11 cellular contexts compared by ENCODE assay signal in the genomic region with DNA sequence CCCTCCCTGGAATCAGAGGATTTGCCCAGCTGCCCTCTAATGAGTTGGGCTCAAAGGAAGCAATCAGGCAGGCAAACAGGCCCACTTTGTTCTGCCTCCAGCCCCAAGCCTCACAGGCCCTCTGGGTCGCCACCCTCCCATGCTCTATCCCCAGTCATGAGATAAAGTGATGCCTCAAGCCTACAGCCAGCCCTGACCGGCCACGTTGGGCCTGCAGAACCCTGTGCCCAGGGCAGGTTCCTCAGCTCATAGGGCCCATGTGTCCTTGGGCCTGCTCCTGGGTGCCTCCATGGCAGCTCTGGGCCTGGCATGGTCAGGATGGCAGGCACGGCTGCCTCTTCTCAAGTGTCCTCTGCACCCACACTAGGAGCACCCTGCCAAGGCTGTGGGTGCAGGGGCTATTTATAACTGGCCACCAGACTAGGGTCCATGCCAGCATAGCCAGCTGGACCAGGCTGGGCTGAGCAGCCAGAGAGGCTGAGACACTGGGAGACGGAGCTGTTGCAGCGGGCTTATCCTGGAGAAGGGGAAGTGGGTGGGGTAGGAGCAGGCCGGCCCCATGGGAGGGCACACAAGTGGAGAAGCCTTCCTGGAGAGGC. TPM values are rescaled to one million over a fixed set of nuclear protein-coding genes. Genes with fewer than 3 reads are reported as not detected.
DNase-seq lines count a peak whose midpoint lies in the region; ATAC-seq and TF ChIP-seq lines count a peak whose summit lies in the region.
"Had no signal": no experiment of that assay in that cellular context is flagged by ENCODE, and none has a peak within 500 bp of the region (broad histone marks: within the 10 kb centered on the region; RNA-seq: fewer than 3 reads in every experiment).

No MANE protein-coding gene starts in this region.

- in situ Hi-C loops in HAP-1 (cut with MboI; ENCODE audit: low sequenced_read_pairs), result no loop called here

- no peaks in the 10 kb centered on the region for H3K9me3 ChIP-seq in right cardiac atrium (ENCODE audit: control insufficient read depth, low read length)
- no peaks in the 10 kb centered on the region for H3K9me3 ChIP-seq in skeletal muscle satellite cell (replicated peaks; ENCODE audit: low read length)
- no peaks in the 10 kb centered on the region for H3K9me3 ChIP-seq in HAP-1

- peak overlapping the region; percentile 14 for H3K4me2 ChIP-seq in skeletal muscle satellite cell (ENCODE audit: low read length)

- WGBS in right cardiac atrium, result 21% methylated on average over 7 of the region's 7 CpGs

- no peak for ATAC-seq in activated naive CD8-positive, alpha-beta T cell treated with anti-CD3 and anti-CD28 coated beads, Interleukin-2, amount 50 U/mL, for 24 hours
- ATAC-seq in right cardiac atrium, result peak; percentile 60 to 70

- no peaks in the 10 kb centered on the region for H3K9me3 Mint-ChIP-seq in HFFc6
- H3K9me3 Mint-ChIP-seq in activated naive CD8-positive, alpha-beta T cell treated with anti-CD3 and anti-CD28 coated beads, Interleukin-2, amount 50 U/mL, for 24 hours, result no peaks in the 10 kb centered on the region

- no peaks in the 10 kb centered on the region for H3K27me3 ChIP-seq in right cardiac atrium (ENCODE audit: control insufficient read depth, insufficient read depth)
- no peaks in the 10 kb centered on the region for H3K27me3 ChIP-seq in skeletal muscle satellite cell (ENCODE audit: control insufficient read depth, insufficient read depth, low read length)
- no peaks in the 10 kb centered on the region for H3K27me3 ChIP-seq in HAP-1 (ENCODE audit: low read depth)
- H3K27me3 ChIP-seq: brain microvascular endothelial cell had no signal

- peak overlapping the region; percentile 49; the same call in 1 of the 2 replicates for H3K27ac Mint-ChIP-seq in HFFc6
- peak overlapping the region; percentile 15 for H3K27ac Mint-ChIP-seq in activated naive CD8-positive, alpha-beta T cell treated with anti-CD3 and anti-CD28 coated beads, Interleukin-2, amount 50 U/mL, for 24 hours

- H3K4me1 ChIP-seq in right cardiac atrium (ENCODE audit: control insufficient read depth, insufficient read depth, low read length), result peaks cover 48% of the 10 kb centered on the region
- peaks cover 17% of the 10 kb centered on the region for H3K4me1 ChIP-seq in skeletal muscle satellite cell (ENCODE audit: control insufficient read depth, insufficient read depth, low read length)
- no peaks in the 10 kb centered on the region for H3K4me1 ChIP-seq in HAP-1

- no peak for TF ChIP-seq CTCF in HFFc6 (IDR thresholded peaks at IDR 0.05)
- TF ChIP-seq CTCF in foreskin fibroblast (IDR thresholded peaks at IDR 0.05; ENCODE audit: low read depth, low read length), result no peak

- peaks cover 51% of the 10 kb centered on the region for H3K4me1 Mint-ChIP-seq in HFFc6 (ENCODE audit: low read depth)
- H3K4me1 Mint-ChIP-seq in activated naive CD8-positive, alpha-beta T cell treated with anti-CD3 and anti-CD28 coated beads, Interleukin-2, amount 50 U/mL, for 24 hours, result peaks cover 52% of the 10 kb centered on the region

- H3K9ac ChIP-seq in skeletal muscle satellite cell (ENCODE audit: low read depth, low read length), result peak overlapping the region; percentile 13

- intact Hi-C loops in right cardiac atrium (cut with DNase I), result loop anchor here in 1 of 4 donors (5.0 kb wide), 1 partner anchor 38 kb away; no protein-coding TSS in a partner anchor

- H3K27ac ChIP-seq in right cardiac atrium (ENCODE audit: low read length), result peak overlapping the region; percentile 28
- H3K27ac ChIP-seq: brain microvascular endothelial cell had no signal

- H3K36me3 ChIP-seq in skeletal muscle satellite cell (ENCODE audit: insufficient read depth, low read length) (peaks cover 57% of the 10 kb centered on the region), HAP-1 (replicated peaks) (peaks cover 8% of the 10 kb centered on the region)

- H3K36me3 Mint-ChIP-seq in HFFc6 (ENCODE audit: low read depth), result 0 out of 2 replicates have a peak, but pooled peaks cover 5% of the 10 kb centered on the region
- H3K36me3 Mint-ChIP-seq in activated naive CD8-positive, alpha-beta T cell treated with anti-CD3 and anti-CD28 coated beads, Interleukin-2, amount 50 U/mL, for 24 hours (ENCODE audit: low read depth), result peaks cover 24% of the 10 kb centered on the region

- DNase-seq in HFFc6, result no peak
- DNase-seq in activated naive CD8-positive, alpha-beta T cell treated with anti-CD3 and anti-CD28 coated beads, Interleukin-2, amount 50 U/mL, for 24 hours, result no peak
- DNase-seq in right cardiac atrium, result peak; percentile 74 to 85 (median 83)
- no peak for DNase-seq in SIG-M5 (lab: John Stamatoyannopoulos, UW)
- no peak for DNase-seq in foreskin fibroblast
- no peak for DNase-seq in RKO (ENCODE audit: low spot score)
- DNase-seq in HAP-1 (ENCODE audit: low spot score in 2 of 2), result no peak
- DNase-seq: brain microvascular endothelial cell, DND-41, NCI-H510A had no signal

- no peak overlapping the region for H3K4me3 Mint-ChIP-seq in HFFc6
- H3K4me3 Mint-ChIP-seq in activated naive CD8-positive, alpha-beta T cell treated with anti-CD3 and anti-CD28 coated beads, Interleukin-2, amount 50 U/mL, for 24 hours, result no peak overlapping the region

- H3K27me3 Mint-ChIP-seq in HFFc6 (ENCODE audit: insufficient read depth), result peaks cover 6% of the 10 kb centered on the region
- H3K27me3 Mint-ChIP-seq in activated naive CD8-positive, alpha-beta T cell treated with anti-CD3 and anti-CD28 coated beads, Interleukin-2, amount 50 U/mL, for 24 hours, result no peaks in the 10 kb centered on the region

- H3K4me3 ChIP-seq in right cardiac atrium (ENCODE audit: low read length) (no peak overlapping the region), skeletal muscle satellite cell (ENCODE audit: low read length) (no peak overlapping the region), foreskin fibroblast (ENCODE audit: low read depth in 1 of 2, low read length in 2 of 2) (no peak overlapping the region), HAP-1 (no peak overlapping the region)

RNA-seq across cellular contexts. Expression of gene HDAC7, which starts 20.2 kb away (rescaled TPM):
- 100 to 1,000 TPM; 104 to 120 (median 108) TPM for total RNA-seq in HFFc6 (2021; fragmentation: NEBNext Ultra II Directional; extraction: Animal tissue kit (Norgen Biotek cat#: 25700))
- total RNA-seq in right cardiac atrium, result 10 to 100 TPM; 46.5 to 60.1 (median 51.1) TPM
- 38.0 TPM for polyA plus RNA-seq in right cardiac atrium
- 26.9 and 39.5 TPM in 2 replicates for total RNA-seq in skeletal muscle satellite cell (2012; rRNA removed)

RNA-seq across cellular contexts. Expression of gene SLC48A1, which starts 26.4 kb away (rescaled TPM):
- total RNA-seq in HFFc6 (2021; fragmentation: NEBNext Ultra II Directional; extraction: Animal tissue kit (Norgen Biotek cat#: 25700)), result 10 to 100 TPM; 18.8 to 24.5 (median 21.0) TPM
- 10 to 100 TPM; 26.5 to 30.1 (median 27.6) TPM for total RNA-seq in right cardiac atrium
- 22.0 TPM for polyA plus RNA-seq in right cardiac atrium
- total RNA-seq in skeletal muscle satellite cell (2012; rRNA removed), result 3.9 and 12.2 TPM in 2 replicates

RNA-seq across cellular contexts. Expression of gene RAPGEF3, which starts 40.8 kb away (rescaled TPM):
- 1 to 10 TPM; 2.0 to 4.1 (median 3.1) TPM for total RNA-seq in HFFc6 (2021; fragmentation: NEBNext Ultra II Directional; extraction: Animal tissue kit (Norgen Biotek cat#: 25700))
- 10 to 100 TPM; 14.1 to 28.7 (median 23.3) TPM for total RNA-seq in right cardiac atrium
- 44.9 TPM for polyA plus RNA-seq in right cardiac atrium
- total RNA-seq in skeletal muscle satellite cell (2012; rRNA removed), result 1.1 and 2.3 TPM in 2 replicates

Comparison
In these comparisons a context has a peak if more than half of its experiments do, and no peak if none do; other contexts are left out.
1. DNase-seq: peak in right cardiac atrium (3 of 3); none in HFFc6 (single experiment), activated naive CD8-positive, alpha-beta T cell treated with anti-CD3 and anti-CD28 coated beads, Interleukin-2, amount 50 U/mL, for 24 hours (single experiment), SIG-M5 (single experiment), foreskin fibroblast (0 of 2), RKO (single experiment) and HAP-1 (0 of 2).